ENCODE assay signal across 8 cellular contexts in the genomic region with DNA sequence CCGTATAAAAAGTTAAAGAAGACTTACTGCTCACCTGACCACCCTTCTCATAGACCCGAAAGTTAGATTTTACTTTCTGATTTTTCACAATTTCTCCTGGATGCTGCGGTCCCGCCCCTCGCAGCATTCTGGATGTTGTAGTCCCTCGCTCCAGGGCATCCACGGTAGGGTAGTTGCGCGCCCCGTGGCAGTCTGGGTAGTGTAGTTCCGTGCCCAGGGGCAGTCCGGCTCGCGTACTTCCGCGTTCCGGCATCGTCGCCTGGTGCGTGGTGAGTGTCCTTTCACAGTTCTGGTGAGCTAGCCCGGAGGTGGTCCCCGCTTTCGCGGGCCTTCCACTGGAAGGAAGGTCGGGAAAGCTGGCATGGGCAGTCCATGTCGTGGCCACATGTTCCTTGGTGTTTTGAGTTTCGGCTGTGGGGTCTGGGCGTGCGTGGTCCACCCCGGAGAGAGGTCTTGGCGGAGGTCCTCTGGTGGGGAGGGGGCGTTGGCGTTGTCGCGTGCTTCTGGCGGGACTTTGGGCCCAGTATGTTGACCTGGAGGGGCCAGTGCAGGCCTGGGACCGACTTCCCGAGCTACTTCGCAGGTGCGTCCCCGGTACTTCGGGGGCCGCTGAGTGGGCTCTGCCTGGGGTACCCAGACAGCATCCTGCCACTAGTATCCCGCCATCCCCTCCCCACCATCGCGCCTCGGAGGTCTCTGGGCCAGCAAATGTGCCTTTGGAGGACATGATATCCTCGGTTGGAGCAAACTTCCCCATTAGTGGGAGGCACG. TPM values are rescaled to one million over a fixed set of nuclear protein-coding genes. Genes with fewer than 3 reads are reported as not detected.
DNase-seq lines count a peak whose midpoint lies in the region; ATAC-seq and TF ChIP-seq lines count a peak whose summit lies in the region.

A gene (plus strand): TSS at position 222 of the 771 bp plus-strand sequence. CDS start 19,515 bp downstream, outside the sequence.

- 0 to 1% methylated on average over 7 to 47 of the region's 49 CpGs for WGBS in transverse colon (ENCODE audit: low coverage in 1 of 2), 2 donors

- H3K27ac ChIP-seq in cardiac muscle cell (no peak within 1 kb of the TSS), parathyroid adenoma (peak within 1 kb of the TSS; percentile 53), transverse colon (peak within 1 kb of the TSS; percentile 60 to 78 (median 68))

- peak; percentile 100 for ATAC-seq in activated naive CD8-positive, alpha-beta T cell treated with anti-CD3 and anti-CD28 coated beads, Interleukin-2, amount 10 ng/mL, durations not matched to agents 7 days and 5 days (ENCODE audit: low read depth)

- peak within 1 kb of the TSS; percentile 84 for H2AFZ ChIP-seq in parathyroid adenoma

- H3K4me1 ChIP-seq in cardiac muscle cell (ENCODE audit: low read depth) (no peaks in the 10 kb centered on the region), parathyroid adenoma (no peaks in the 10 kb centered on the region), transverse colon (peaks cover 8 to 13% (median 10%) of the 10 kb centered on the region in 4 donors)

- no peaks in the 10 kb centered on the region for H3K9me3 Mint-ChIP-seq in HFFc6
- no peaks in the 10 kb centered on the region for H3K9me3 Mint-ChIP-seq in activated naive CD8-positive, alpha-beta T cell treated with anti-CD3 and anti-CD28 coated beads, Interleukin-2, amount 10 ng/mL, durations not matched to agents 7 days and 5 days

- peak within 1 kb of the TSS; percentile 96 for H3K27ac Mint-ChIP-seq in HFFc6
- H3K27ac Mint-ChIP-seq in activated naive CD8-positive, alpha-beta T cell treated with anti-CD3 and anti-CD28 coated beads, Interleukin-2, amount 10 ng/mL, durations not matched to agents 7 days and 5 days = peak within 1 kb of the TSS; percentile 97

- peak within 1 kb of the TSS; percentile 94 for H3K4me2 ChIP-seq in parathyroid adenoma (ENCODE audit: low read length)

- H3K79me2 ChIP-seq in parathyroid adenoma = no peaks in the 10 kb centered on the region

- peak within 1 kb of the TSS; percentile 100 for H3K4me3 Mint-ChIP-seq in HFFc6
- peak within 1 kb of the TSS; percentile 98 for H3K4me3 Mint-ChIP-seq in activated naive CD8-positive, alpha-beta T cell treated with anti-CD3 and anti-CD28 coated beads, Interleukin-2, amount 10 ng/mL, durations not matched to agents 7 days and 5 days

- no peak for TF ChIP-seq EP300 in transverse colon (IDR thresholded peaks at IDR 0.05; ENCODE audit: low read depth)

- DNase-seq in HFFc6 (peak; percentile 87), NAMALWA (ENCODE audit: low spot score) (peak; percentile 92), SKM-1 treated with dmso at 0.1 percent for 144 hours (lab: John Stamatoyannopoulos, UW; ENCODE audit: unreplicated experiment) (peak; percentile 60), cardiac muscle cell (ENCODE audit: low read depth in 1 of 2, low spot score in 1 of 2) (peak; percentile 91), transverse colon (peak; percentile 94)
- DNase-seq in activated naive CD8-positive, alpha-beta T cell treated with anti-CD3 and anti-CD28 coated beads, Interleukin-2, amount 10 ng/mL, durations not matched to agents 7 days and 5 days = peak; percentile 86

- H3K9me3 ChIP-seq in cardiac muscle cell (ENCODE audit: low read depth) = no peaks in the 10 kb centered on the region
- H3K9me3 ChIP-seq in parathyroid adenoma (ENCODE audit: control insufficient read depth, low read length) = no peaks in the 10 kb centered on the region
- H3K9me3 ChIP-seq in transverse colon = no peaks in the 10 kb centered on the region

- peak; percentile 65 for TF ChIP-seq POLR2A in transverse colon (IDR thresholded peaks at IDR 0.05)

- intact Hi-C loops in transverse colon (cut with DNase I; ENCODE audit: low total_unique reads) = no loop called here

- peaks cover 9% of the 10 kb centered on the region for H3K27me3 Mint-ChIP-seq in HFFc6 (ENCODE audit: insufficient read depth)
- H3K27me3 Mint-ChIP-seq in activated naive CD8-positive, alpha-beta T cell treated with anti-CD3 and anti-CD28 coated beads, Interleukin-2, amount 10 ng/mL, durations not matched to agents 7 days and 5 days = peaks cover 7% of the 10 kb centered on the region

- H3K4me3 ChIP-seq in GM08714 (ENCODE audit: low read length) (peak within 1 kb of the TSS; percentile 79), cardiac muscle cell (peak within 1 kb of the TSS; percentile 92), parathyroid adenoma (ENCODE audit: low read depth, low read length) (peak within 1 kb of the TSS; percentile 84), transverse colon (peak within 1 kb of the TSS; percentile 60 to 83 (median 76))

- in situ Hi-C loops in transverse colon (cut with MboI; ENCODE audit: low pct_ligation_motif_present in 1 of 4, low pct_unique_long_range_greater_than_20kb in 1 of 4, low sequenced_read_pairs in 3 of 4) = no loop called here

- H3K27me3 ChIP-seq in cardiac muscle cell = no peaks in the 10 kb centered on the region
- H3K27me3 ChIP-seq in parathyroid adenoma (ENCODE audit: control insufficient read depth, insufficient read depth, low read length) = no peaks in the 10 kb centered on the region
- no peaks in the 10 kb centered on the region for H3K27me3 ChIP-seq in transverse colon

- H3K9ac ChIP-seq in parathyroid adenoma = peak within 1 kb of the TSS; percentile 67

- peaks cover 16% of the 10 kb centered on the region for H3K4me1 Mint-ChIP-seq in HFFc6 (ENCODE audit: low read depth)
- H3K4me1 Mint-ChIP-seq in activated naive CD8-positive, alpha-beta T cell treated with anti-CD3 and anti-CD28 coated beads, Interleukin-2, amount 10 ng/mL, durations not matched to agents 7 days and 5 days = peaks cover 9% of the 10 kb centered on the region

- H3K36me3 ChIP-seq in cardiac muscle cell = no peaks in the 10 kb centered on the region
- H3K36me3 ChIP-seq in parathyroid adenoma (ENCODE audit: control insufficient read depth, insufficient read depth, low read length) = no peaks in the 10 kb centered on the region
- H3K36me3 ChIP-seq in transverse colon = peaks cover 0 to 3% (median 0%) of the 10 kb centered on the region in 4 donors

- POLR2A ChIA-PET in activated naive CD8-positive, alpha-beta T cell treated with anti-CD3 and anti-CD28 coated beads, Interleukin-2, amount 10 ng/mL, durations not matched to agents 7 days and 5 days (lab: Charles Lee) = interaction anchor here (0.6 kb wide), 1 partner anchor 14 kb away, joined by 3 read pairs; no protein-coding TSS in a partner anchor

- TF ChIP-seq CTCF in HFFc6 (IDR thresholded peaks at IDR 0.05) = no peak
- no peak for TF ChIP-seq CTCF in cardiac muscle cell (IDR thresholded peaks at IDR 0.05; ENCODE audit: low read depth, low read length)
- TF ChIP-seq CTCF in parathyroid adenoma (IDR thresholded peaks at IDR 0.05) = no peak
- TF ChIP-seq CTCF in transverse colon (IDR thresholded peaks at IDR 0.05) = peak in 1 of 5 experiments; percentile 12

- H3K36me3 Mint-ChIP-seq in HFFc6 (ENCODE audit: low read depth) = peaks cover 11% of the 10 kb centered on the region
- peaks cover 14% of the 10 kb centered on the region for H3K36me3 Mint-ChIP-seq in activated naive CD8-positive, alpha-beta T cell treated with anti-CD3 and anti-CD28 coated beads, Interleukin-2, amount 10 ng/mL, durations not matched to agents 7 days and 5 days

RNA-seq across cellular contexts. Expression of the gene that starts here (rescaled TPM):
- 1 to 10 TPM; 1.1 to 2.0 (median 1.8) TPM for total RNA-seq in HFFc6 (2021; fragmentation: NEBNext Ultra II Directional; extraction: Animal tissue kit (Norgen Biotek cat#: 25700))
- 10 to 100 TPM; 11.4 to 11.6 TPM for total RNA-seq in activated naive CD8-positive, alpha-beta T cell treated with anti-CD3 and anti-CD28 coated beads, Interleukin-2, amount 10 ng/mL, durations not matched to agents 7 days and 5 days
- 7.2 and 9.4 TPM in 2 replicates for total RNA-seq in cardiac muscle cell
- 5.6 and 6.3 TPM in 2 replicates for polyA plus RNA-seq in cardiac muscle cell
- total RNA-seq in transverse colon = 10 to 100 TPM in 3 of 4 donors, 1 to 10 TPM in 1; 8.6 to 67.3 (median 26.3) TPM
